9 cellular contexts compared by ENCODE assay signal in genomic region chr11:88359529-88359928, GRCh38. TPM values are rescaled to one million over a fixed set of nuclear protein-coding genes. Genes with fewer than 3 reads are reported as not detected.
DNase-seq lines count a peak whose midpoint lies in the region; ATAC-seq and TF ChIP-seq lines count a peak whose summit lies in the region.
"Had no signal": no experiment of that assay in that cellular context is flagged by ENCODE, and none has a peak within 500 bp of the region (broad histone marks: within the 10 kb centered on the region; RNA-seq: fewer than 3 reads in every experiment).

No MANE protein-coding gene starts in this region.

- CTCF ChIA-PET in CD4-positive, alpha-beta T cell (lab: Charles Lee), result no interaction called here

- POLR2A ChIA-PET in CD4-positive, alpha-beta T cell (lab: Charles Lee), result interaction anchor here (2.4 kb wide), 1 partner anchor 22 kb away, joined by 23 read pairs; the partner anchor contains the start of gene CTSC

- peak overlapping the region; percentile 23 for H3K4me3 Mint-ChIP-seq in CD4-positive, alpha-beta T cell

- H3K36me3 Mint-ChIP-seq in CD4-positive, alpha-beta T cell (ENCODE audit: low read depth), result no peaks in the 10 kb centered on the region

- peaks cover 50% of the 10 kb centered on the region for H3K4me1 Mint-ChIP-seq in CD4-positive, alpha-beta T cell (ENCODE audit: low read depth)

- peak; percentile 66 for ATAC-seq in CD4-positive, alpha-beta T cell (ENCODE audit: poor library complexity)
- ATAC-seq in GM19324 (IDR thresholded peaks at IDR 0.05; ENCODE audit: low FRiP score, unreplicated experiment) (peak; percentile 72), HG03066 (IDR thresholded peaks at IDR 0.05; ENCODE audit: low read depth, unreplicated experiment) (peak; percentile 51)

- DNase-seq in CD4-positive, alpha-beta T cell, result no peak
- peak; percentile 82 for DNase-seq in SKM-1 treated with dmso at 0.1 percent for 144 hours (lab: John Stamatoyannopoulos, UW; ENCODE audit: unreplicated experiment)
- DNase-seq in tibial nerve (ENCODE audit: low spot score in 2 of 2), result no peak
- DNase-seq in stimulated activated CD4-positive, alpha-beta T cell treated with anti-CD3 and anti-CD28 coated beads, Interleukin-2, amount 100 ng/mL, for 24 hours, result no peak
- DNase-seq in COR-L47 (lab: John Stamatoyannopoulos, UW), result no peak
- no peak for DNase-seq in esophagus squamous epithelium (lab: John Stamatoyannopoulos, UW)
- DNase-seq: NCI-H748 treated with DMSO at 0.1 percent for 48 hours had no signal

- no peak overlapping the region for H3K27ac ChIP-seq in CD4-positive, alpha-beta T cell (ENCODE audit: low read depth, low read length)
- H3K27ac ChIP-seq in tibial nerve, result no peak overlapping the region
- no peak overlapping the region for H3K27ac ChIP-seq in esophagus squamous epithelium

- no peaks in the 10 kb centered on the region for H3K27me3 Mint-ChIP-seq in CD4-positive, alpha-beta T cell

- TF ChIP-seq EP300 in tibial nerve (IDR thresholded peaks at IDR 0.05), result no peak

- H3K36me3 ChIP-seq in tibial nerve (no peaks in the 10 kb centered on the region), esophagus squamous epithelium (no peaks in the 10 kb centered on the region)

- no peaks in the 10 kb centered on the region for H3K9me3 ChIP-seq in CD4-positive, alpha-beta T cell (ENCODE audit: control insufficient read depth, low read length)
- H3K9me3 ChIP-seq in tibial nerve (no peaks in the 10 kb centered on the region), esophagus squamous epithelium (no peaks in the 10 kb centered on the region)

- H3K4me3 ChIP-seq in tibial nerve (no peak overlapping the region), esophagus squamous epithelium (no peak overlapping the region)

- no peak for TF ChIP-seq CTCF in CD4-positive, alpha-beta T cell (IDR thresholded peaks at IDR 0.05)
- TF ChIP-seq CTCF in tibial nerve (IDR thresholded peaks at IDR 0.05), result no peak
- TF ChIP-seq CTCF in esophagus squamous epithelium (IDR thresholded peaks at IDR 0.05), result no peak

- H3K27ac Mint-ChIP-seq in CD4-positive, alpha-beta T cell, result no peak overlapping the region

- TF ChIP-seq POLR2A in tibial nerve (IDR thresholded peaks at IDR 0.05) (no peak), esophagus squamous epithelium (IDR thresholded peaks at IDR 0.05) (no peak)

- WGBS in tibial nerve, 2 donors, result 88 to 89% methylated on average over 1 of the region's 1 CpG
- 64 to 68% methylated on average over 1 of the region's 1 CpG for WGBS in esophagus squamous epithelium, 2 donors

- H3K27me3 ChIP-seq in CD4-positive, alpha-beta T cell (ENCODE audit: control insufficient read depth, insufficient read depth, low read length), result no peaks in the 10 kb centered on the region
- no peaks in the 10 kb centered on the region for H3K27me3 ChIP-seq in tibial nerve
- no peaks in the 10 kb centered on the region for H3K27me3 ChIP-seq in esophagus squamous epithelium

- H3K9me3 Mint-ChIP-seq in CD4-positive, alpha-beta T cell, result no peaks in the 10 kb centered on the region

- peaks cover 0 to 20% (median 2%) of the 10 kb centered on the region in 4 donors for H3K4me1 ChIP-seq in tibial nerve
- H3K4me1 ChIP-seq in esophagus squamous epithelium, result peaks cover 0 to 14% (median 3%) of the 10 kb centered on the region in 3 donors

- intact Hi-C loops in CD4-positive, alpha-beta T cell (cut with DNase I, micrococcal nuclease), result loop anchor here in 1 of 2 experiments (10.0 kb wide), 1 partner anchor 55 kb away; no protein-coding TSS in a partner anchor
- intact Hi-C loops in esophagus squamous epithelium (cut with DNase I), result no loop called here

RNA-seq across cellular contexts. Expression of gene CTSC, which starts 22.0 kb away (rescaled TPM):
- total RNA-seq in CD4-positive, alpha-beta T cell, result 10 to 100 TPM; 28.5 to 32.6 TPM
- total RNA-seq in tibial nerve (10 to 100 TPM; 41.2 to 84.6 (median 46.0) TPM), esophagus squamous epithelium (100 to 1,000 TPM in 2 of 4 donors, 10 to 100 TPM in 2; 38.5 to 167 (median 109) TPM)
